ENCODE assay signal across 8 cellular contexts in genomic region chr2:234496442-234496834, GRCh38. TPM values are rescaled to one million over a fixed set of nuclear protein-coding genes. Genes with fewer than 3 reads are reported as not detected.
DNase-seq lines count a peak whose midpoint lies in the region; ATAC-seq and TF ChIP-seq lines count a peak whose summit lies in the region.

No MANE protein-coding gene starts in this region.

- H3K36me3 ChIP-seq in adipocyte (ENCODE audit: control insufficient read depth, insufficient read depth, low read length, severe bottlenecking): no peaks in the 10 kb centered on the region
- no peaks in the 10 kb centered on the region for H3K36me3 ChIP-seq in hepatocyte (replicated peaks; ENCODE audit: insufficient read depth, low read depth)
- no peaks in the 10 kb centered on the region for H3K36me3 ChIP-seq in smooth muscle cell (ENCODE audit: low read depth)

- H3K4me2 ChIP-seq in hepatocyte: peak overlapping the region; percentile 97
- peak overlapping the region; percentile 97 for H3K4me2 ChIP-seq in smooth muscle cell

- WGBS in hepatocyte (ENCODE audit: low lambda C conversion rate, missing lambda C conversion rate): 1% methylated on average over 44 of the region's 57 CpGs
- 3% methylated on average over 26 of the region's 57 CpGs for WGBS in smooth muscle cell (ENCODE audit: low lambda C conversion rate)

- H3K79me2 ChIP-seq in hepatocyte: peaks cover 47% of the 10 kb centered on the region
- peaks cover 33% of the 10 kb centered on the region for H3K79me2 ChIP-seq in smooth muscle cell (ENCODE audit: low read depth)

- peaks cover 38% of the 10 kb centered on the region for H3K4me1 Mint-ChIP-seq in activated CD8-positive, alpha-beta memory T cell treated with anti-CD3 and anti-CD28 coated beads, Interleukin-2, amount 10 ng/mL, durations not matched to agents 7 days and 5 days

- H3K27me3 ChIP-seq in adipocyte (replicated peaks; ENCODE audit: control insufficient read depth, insufficient read depth, low read length) (no peaks in the 10 kb centered on the region), hepatocyte (no peaks in the 10 kb centered on the region), smooth muscle cell (ENCODE audit: low read depth) (no peaks in the 10 kb centered on the region)

- peak; percentile 77 for DNase-seq in activated CD8-positive, alpha-beta memory T cell treated with anti-CD3 and anti-CD28 coated beads, Interleukin-2, amount 10 ng/mL, durations not matched to agents 7 days and 5 days
- DNase-seq in activated CD8-positive, alpha-beta memory T cell treated with anti-CD3 and anti-CD28 coated beads for 24 hours: no peak
- DNase-seq in NCI-H82 (lab: John Stamatoyannopoulos, UW) (peak; percentile 70), adipocyte (ENCODE audit: low read depth) (no peak), hepatocyte (ENCODE audit: low spot score) (peak; percentile 77), smooth muscle cell (lab: John Stamatoyannopoulos, UW; ENCODE audit: unreplicated experiment) (no peak), DMS 273 treated with DMSO at 0.1 percent for 48 hours (lab: John Stamatoyannopoulos, UW) (no peak)

- H3K4me3 ChIP-seq in adipocyte (ENCODE audit: low read length) (peak overlapping the region; percentile 89), hepatocyte (peak overlapping the region; percentile 81), smooth muscle cell (peak overlapping the region; percentile 70)

- H3K27me3 Mint-ChIP-seq in activated CD8-positive, alpha-beta memory T cell treated with anti-CD3 and anti-CD28 coated beads, Interleukin-2, amount 10 ng/mL, durations not matched to agents 7 days and 5 days: no peaks in the 10 kb centered on the region

- peak; percentile 55 for ATAC-seq in activated CD8-positive, alpha-beta memory T cell treated with anti-CD3 and anti-CD28 coated beads, Interleukin-2, amount 10 ng/mL, durations not matched to agents 7 days and 5 days
- peak; percentile 51 for ATAC-seq in HG02970 (IDR thresholded peaks at IDR 0.05; ENCODE audit: low FRiP score, unreplicated experiment)

- no peaks in the 10 kb centered on the region for H3K9me3 Mint-ChIP-seq in activated CD8-positive, alpha-beta memory T cell treated with anti-CD3 and anti-CD28 coated beads, Interleukin-2, amount 10 ng/mL, durations not matched to agents 7 days and 5 days (ENCODE audit: low read depth)

- H3K4me3 Mint-ChIP-seq in activated CD8-positive, alpha-beta memory T cell treated with anti-CD3 and anti-CD28 coated beads, Interleukin-2, amount 10 ng/mL, durations not matched to agents 7 days and 5 days: peak overlapping the region; percentile 98

- H3K9ac ChIP-seq in adipocyte (ENCODE audit: low read length): peak overlapping the region; percentile 82
- peak overlapping the region; percentile 56 for H3K9ac ChIP-seq in smooth muscle cell (ENCODE audit: low read depth)

- peaks cover 6% of the 10 kb centered on the region for H4K20me1 ChIP-seq in hepatocyte (ENCODE audit: insufficient read depth, poor library complexity, severe bottlenecking)
- H4K20me1 ChIP-seq in smooth muscle cell (ENCODE audit: low read depth): peaks cover 36% of the 10 kb centered on the region

- H3K36me3 Mint-ChIP-seq in activated CD8-positive, alpha-beta memory T cell treated with anti-CD3 and anti-CD28 coated beads, Interleukin-2, amount 10 ng/mL, durations not matched to agents 7 days and 5 days: peaks cover 51% of the 10 kb centered on the region

- peak overlapping the region; percentile 92 for H3K27ac ChIP-seq in hepatocyte
- H3K27ac ChIP-seq in smooth muscle cell (ENCODE audit: low read depth): no peak overlapping the region

- TF ChIP-seq CTCF in hepatocyte (IDR thresholded peaks at IDR 0.05; ENCODE audit: poor library complexity) (no peak), smooth muscle cell (IDR thresholded peaks at IDR 0.05; ENCODE audit: borderline replicate concordance, insufficient read depth, poor library complexity, severe bottlenecking) (no peak)

- CTCF ChIA-PET in activated CD8-positive, alpha-beta memory T cell treated with anti-CD3 and anti-CD28 coated beads, Interleukin-2, amount 10 ng/mL, durations not matched to agents 7 days and 5 days (lab: Charles Lee): interaction anchor here (0.8 to 7.6 kb wide), 14 partner anchors 8 to 507 kb away, joined by 3 to 103 read pairs (median 4); no protein-coding TSS in a partner anchor

- H3K9me2 ChIP-seq in hepatocyte (replicated peaks; ENCODE audit: insufficient read depth): no peaks in the 10 kb centered on the region

- H3K9me3 ChIP-seq in adipocyte (ENCODE audit: control insufficient read depth, low read length) (no peaks in the 10 kb centered on the region), hepatocyte (ENCODE audit: low read depth) (no peaks in the 10 kb centered on the region), smooth muscle cell (replicated peaks; ENCODE audit: low read depth) (no peaks in the 10 kb centered on the region)

- peaks cover 5% of the 10 kb centered on the region for H3F3A ChIP-seq in smooth muscle cell (ENCODE audit: low read depth)

- H2AFZ ChIP-seq in hepatocyte: peak overlapping the region; percentile 20
- peak overlapping the region; percentile 75 for H2AFZ ChIP-seq in smooth muscle cell (ENCODE audit: low read depth)

- H3K4me1 ChIP-seq in adipocyte (ENCODE audit: control insufficient read depth, insufficient read depth, low read length) (peaks cover 8% of the 10 kb centered on the region), hepatocyte (ENCODE audit: insufficient read depth) (no peaks in the 10 kb centered on the region), smooth muscle cell (ENCODE audit: low read depth) (peaks cover 28% of the 10 kb centered on the region)

- H3K27ac Mint-ChIP-seq in activated CD8-positive, alpha-beta memory T cell treated with anti-CD3 and anti-CD28 coated beads, Interleukin-2, amount 10 ng/mL, durations not matched to agents 7 days and 5 days: peak overlapping the region; percentile 96

RNA-seq across cellular contexts. Expression of gene ARL4C, which starts 0.4 kb away (rescaled TPM):
- 100 to 1,000 TPM; 252 to 306 TPM for total RNA-seq in activated CD8-positive, alpha-beta memory T cell treated with anti-CD3 and anti-CD28 coated beads, Interleukin-2, amount 10 ng/mL, durations not matched to agents 7 days and 5 days
- total RNA-seq in hepatocyte: 14.6 and 15.9 TPM in 2 replicates
- 30.0 and 40.3 TPM in 2 replicates for polyA plus RNA-seq in hepatocyte
- total RNA-seq in smooth muscle cell: 8.0 and 9.1 TPM in 2 replicates
- 9.5 and 18.3 TPM in 2 replicates for polyA plus RNA-seq in smooth muscle cell

Comparison
In these comparisons a context has a peak if more than half of its experiments do, and no peak if none do; other contexts are left out.
1. DNase-seq: peak in activated CD8-positive, alpha-beta memory T cell treated with anti-CD3 and anti-CD28 coated beads, Interleukin-2, amount 10 ng/mL, durations not matched to agents 7 days and 5 days (single experiment), NCI-H82 (single experiment) and hepatocyte (single experiment); none in activated CD8-positive, alpha-beta memory T cell treated with anti-CD3 and anti-CD28 coated beads for 24 hours (single experiment), adipocyte (single experiment), smooth muscle cell (single experiment) and DMS 273 treated with DMSO at 0.1 percent for 48 hours (single experiment).
2. RNA of gene ARL4C, which starts 0.4 kb away (total RNA-seq): 252 to 306 TPM in activated CD8-positive, alpha-beta memory T cell treated with anti-CD3 and anti-CD28 coated beads, Interleukin-2, amount 10 ng/mL, durations not matched to agents 7 days and 5 days; 14.6 to 15.9 TPM in hepatocyte and 8.0 to 9.1 TPM in smooth muscle cell; every median in the first group is over 10 times any median in the second.
3. Peak in every context shown above with its lines, with median percentiles within 50 percentile points of each other: H3K4me3 ChIP-seq.